Comparison of ENCODE assay signal across 22 cellular contexts in genomic region chr10:3879073-3879472, GRCh38.
DNase-seq lines count a peak whose midpoint lies in the region; ATAC-seq lines count a peak whose summit lies in the region.
"Had no signal": no experiment of that assay in that cellular context is flagged by ENCODE, and none has a peak within 500 bp of the region (broad histone marks: within the 10 kb centered on the region; RNA-seq: fewer than 3 reads in every experiment).

No MANE protein-coding gene starts in this region.

- H4K91ac ChIP-seq in trophoblast cell (ENCODE audit: low read depth, low read length) = no peak overlapping the region

- H4K12ac ChIP-seq in trophoblast cell (ENCODE audit: low read depth, low read length) = no peak overlapping the region

- H3K9me3 ChIP-seq in trophoblast cell (ENCODE audit: insufficient read depth, low read depth, low read length) = no peaks in the 10 kb centered on the region

- H3K4me2 ChIP-seq in trophoblast cell (ENCODE audit: low read length) = no peak overlapping the region
- H3K4me2 ChIP-seq: smooth muscle cell had no signal

- H3K4me3 Mint-ChIP-seq in central memory CD8-positive, alpha-beta T cell = no peak overlapping the region
- H3K4me3 Mint-ChIP-seq: activated B cell treated with CpG ODN at 0.5 μM for 24 hours; activated naive CD8-positive, alpha-beta T cell; stimulated activated effector memory CD8-positive, alpha-beta T cell treated with anti-CD3 and anti-CD28 coated beads, Interleukin-12 subunit alpha, Interleukin-12 subunit beta, amount 100 ng/mL, for 72 hours had no signal

- no peak for ATAC-seq in central memory CD8-positive, alpha-beta T cell (replicated peaks; ENCODE audit: extremely low read depth, poor library complexity, severe bottlenecking)
- ATAC-seq: left colon; SK-N-SH treated with all-trans-retinoic acid at 6 μM for 48 hours; stimulated activated effector memory CD8-positive, alpha-beta T cell treated with anti-CD3 and anti-CD28 coated beads, Interleukin-12 subunit alpha, Interleukin-12 subunit beta, amount 100 ng/mL, for 72 hours had no signal

- H3K23ac ChIP-seq in trophoblast cell (ENCODE audit: low read length) = no peak overlapping the region

- peak overlapping the region; percentile 16 for H3K27ac Mint-ChIP-seq in central memory CD8-positive, alpha-beta T cell (ENCODE audit: low read depth)
- H3K27ac Mint-ChIP-seq: activated B cell treated with CpG ODN at 0.5 μM for 24 hours; activated naive CD8-positive, alpha-beta T cell had no signal

- H3K27me3 Mint-ChIP-seq in central memory CD8-positive, alpha-beta T cell = no peaks in the 10 kb centered on the region
- H3K27me3 Mint-ChIP-seq: activated naive CD8-positive, alpha-beta T cell had no signal

- H3K27me3 ChIP-seq in trophoblast cell (ENCODE audit: insufficient read depth, low read length) = no peaks in the 10 kb centered on the region

- peaks cover 16% of the 10 kb centered on the region for H3K36me3 Mint-ChIP-seq in central memory CD8-positive, alpha-beta T cell (ENCODE audit: insufficient read depth)
- H3K36me3 Mint-ChIP-seq: activated naive CD8-positive, alpha-beta T cell had no signal

- no peak overlapping the region for H2BK5ac ChIP-seq in trophoblast cell (ENCODE audit: low read depth, low read length, poor library complexity)

- H3K9ac ChIP-seq in trophoblast cell (ENCODE audit: low read length) = no peak overlapping the region

- peaks cover 9% of the 10 kb centered on the region for H3K79me1 ChIP-seq in trophoblast cell (ENCODE audit: low read length)

- no peak overlapping the region for H3K14ac ChIP-seq in trophoblast cell (ENCODE audit: low read length)

- H3K79me2 ChIP-seq in trophoblast cell (ENCODE audit: control insufficient read depth, insufficient read depth, low read length, poor library complexity) = no peaks in the 10 kb centered on the region

- H3K4ac ChIP-seq in trophoblast cell (ENCODE audit: low read depth, low read length) = no peak overlapping the region

- no CpG with 5 or more reads among the region's 8 CpGs for WGBS in trophoblast cell (ENCODE audit: extremely low coverage, insufficient coverage, insufficient read length)

- H3K9me3 Mint-ChIP-seq in central memory CD8-positive, alpha-beta T cell = no peaks in the 10 kb centered on the region
- H3K9me3 Mint-ChIP-seq: activated B cell treated with CpG ODN at 0.5 μM for 24 hours had no signal

- peak; percentile 18 for DNase-seq in COLO829 (ENCODE audit: low spot score)
- peak; percentile 67 for DNase-seq in NCI-H146 (lab: John Stamatoyannopoulos, UW)
- DNase-seq in central memory CD8-positive, alpha-beta T cell (ENCODE audit: low spot score in 2 of 2) = no peak
- DNase-seq in trophoblast cell = no peak
- DNase-seq in Ammon's horn (ENCODE audit: low spot score) = no peak
- DNase-seq in stimulated activated CD4-positive, alpha-beta T cell treated with anti-CD3 and anti-CD28 coated beads, Interleukin-12 subunit alpha, Interleukin-12 subunit beta, amount 100 ng/mL, for 4 hours = no peak
- DNase-seq in activated CD8-positive, alpha-beta memory T cell treated with anti-CD3 and anti-CD28 coated beads, Interleukin-2, amount 50 U/mL, for 4 hours = no peak
- DNase-seq: activated B cell treated with CpG ODN at 0.5 μM for 24 hours; activated CD4-positive, alpha-beta T cell treated with anti-CD3 and anti-CD28 coated beads, Interleukin-2, amount 50 U/mL, for 4 hours; Caco-2; cerebellar nuclear complex; KG1; left colon; mesenchymal stem cell; NCI-H1417 treated with DMSO at 0.1 percent for 48 hours; NCI-H526 treated with DMSO at 0.1 percent for 48 hours had no signal

- peaks cover 4 to 12% of the 10 kb centered on the region in 2 experiments for H3K4me1 ChIP-seq in trophoblast cell (ENCODE audit: control insufficient read depth in 1 of 2, insufficient read depth in 2 of 2, low read length in 2 of 2)

- H3K36me3 ChIP-seq in trophoblast cell (ENCODE audit: control insufficient read depth in 1 of 2, insufficient read depth in 2 of 2, low read length in 2 of 2) = no peaks in the 10 kb centered on the region

- H3K4me1 Mint-ChIP-seq in central memory CD8-positive, alpha-beta T cell = peaks cover 45% of the 10 kb centered on the region

- no peak overlapping the region for H3K4me3 ChIP-seq in trophoblast cell (ENCODE audit: low read depth, low read length)
- H3K4me3 ChIP-seq: smooth muscle cell had no signal

- H2AFZ ChIP-seq in trophoblast cell (ENCODE audit: insufficient read depth, low read length, poor library complexity) = no peak overlapping the region

- H3K18ac ChIP-seq in trophoblast cell (ENCODE audit: low read length) = no peak overlapping the region

- peak overlapping the region; percentile 23 for H2BK120ac ChIP-seq in trophoblast cell (ENCODE audit: insufficient read depth, low read length, poor library complexity)

- no peak overlapping the region for H3K27ac ChIP-seq in trophoblast cell (ENCODE audit: low read depth, low read length)
- H3K27ac ChIP-seq: epithelial cell of prostate, RWPE1 had no signal

- no peak overlapping the region for H2AK5ac ChIP-seq in trophoblast cell (ENCODE audit: low read length)

- no peak overlapping the region for H4K8ac ChIP-seq in trophoblast cell (ENCODE audit: low read depth, low read length)

- H2BK12ac ChIP-seq in trophoblast cell (ENCODE audit: low read length) = no peak overlapping the region

Comparison
In these comparisons a context has a peak if more than half of its experiments do, and no peak if none do; other contexts are left out.
1. DNase-seq: peak in COLO829 (single experiment) and NCI-H146 (single experiment); none in central memory CD8-positive, alpha-beta T cell (0 of 2), trophoblast cell (0 of 2), Ammon's horn (single experiment), stimulated activated CD4-positive, alpha-beta T cell treated with anti-CD3 and anti-CD28 coated beads, Interleukin-12 subunit alpha, Interleukin-12 subunit beta, amount 100 ng/mL, for 4 hours (single experiment) and activated CD8-positive, alpha-beta memory T cell treated with anti-CD3 and anti-CD28 coated beads, Interleukin-2, amount 50 U/mL, for 4 hours (single experiment).